13 cellular contexts compared by ENCODE assay signal in the genomic region with DNA sequence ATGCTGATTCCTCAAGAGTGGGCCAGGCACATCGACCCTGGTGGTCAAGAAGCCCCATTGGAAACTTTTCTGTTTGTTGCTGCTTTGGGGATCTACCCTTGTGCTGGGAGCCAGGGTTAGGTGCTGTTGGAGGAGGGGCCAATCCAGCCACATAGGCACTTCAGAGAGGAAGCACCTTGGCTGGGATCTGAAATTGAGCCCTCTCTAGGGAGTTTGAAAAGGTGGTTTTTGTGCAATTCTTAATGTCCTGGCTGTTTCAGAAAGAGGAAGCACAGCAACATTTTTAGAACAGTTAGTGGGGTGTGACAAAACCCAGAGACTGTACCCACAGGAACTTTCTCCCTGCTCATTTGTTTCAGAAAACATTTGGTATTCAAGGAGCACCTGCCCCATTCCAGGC. TPM values are rescaled to one million over a fixed set of nuclear protein-coding genes. Genes with fewer than 3 reads are reported as not detected.
DNase-seq lines count a peak whose midpoint lies in the region; ATAC-seq and TF ChIP-seq lines count a peak whose summit lies in the region.
"Had no signal": no experiment of that assay in that cellular context is flagged by ENCODE, and none has a peak within 500 bp of the region (broad histone marks: within the 10 kb centered on the region; RNA-seq: fewer than 3 reads in every experiment).

No MANE protein-coding gene starts in this region.

- intact Hi-C loops in stomach (cut with DNase I; ENCODE audit: low total_unique reads) = no loop called here

- H3K4me1 ChIP-seq in stomach = peaks cover 0 to 16% (median 0%) of the 10 kb centered on the region in 4 donors

- peak; percentile 77 for ATAC-seq in GM19452 (IDR thresholded peaks at IDR 0.05; ENCODE audit: unreplicated experiment)
- peak; percentile 89 for ATAC-seq in HG03060 (IDR thresholded peaks at IDR 0.05; ENCODE audit: low read depth, unreplicated experiment)
- no peak for ATAC-seq in activated CD8-positive, alpha-beta T cell treated with anti-CD3 and anti-CD28 coated beads, Interleukin-2, amount 10 ng/mL, durations not matched to agents 7 days and 5 days
- ATAC-seq: HCT116 had no signal

- TF ChIP-seq EP300 in stomach (IDR thresholded peaks at IDR 0.05) = no peak

- CTCF ChIA-PET in activated CD8-positive, alpha-beta T cell treated with anti-CD3 and anti-CD28 coated beads, Interleukin-2, amount 10 ng/mL, durations not matched to agents 7 days and 5 days (lab: Charles Lee) = no interaction called here

- H3K27me3 ChIP-seq in stomach = no peaks in the 10 kb centered on the region

- TF ChIP-seq POLR2A in stomach (IDR thresholded peaks at IDR 0.05) = no peak

- DNase-seq in GM10266 (ENCODE audit: extremely low spot score) (peak; percentile 29), NOMO-1 (lab: John Stamatoyannopoulos, UW; ENCODE audit: unreplicated experiment in 2 of 2) (peak; percentile 76 to 89), NCI-H2081 treated with DMSO at 0.1 percent for 48 hours (lab: John Stamatoyannopoulos, UW) (no peak), NCI-H510A treated with DMSO at 0.1 percent for 48 hours (lab: John Stamatoyannopoulos, UW) (no peak), stomach (no peak)
- DNase-seq in activated CD8-positive, alpha-beta T cell treated with anti-CD3 and anti-CD28 coated beads, Interleukin-2, amount 10 ng/mL, durations not matched to agents 7 days and 5 days = no peak
- DNase-seq: activated CD4-positive, alpha-beta T cell treated with anti-CD3 and anti-CD28 coated beads for 48 hours; NCI-H748 treated with DMSO at 0.1 percent for 48 hours had no signal

- WGBS in stomach, 5 donors = 44 to 70% (median 60%) methylated on average over 1 of the region's 1 CpG

- no peaks in the 10 kb centered on the region for H3K9me3 Mint-ChIP-seq in activated CD8-positive, alpha-beta T cell treated with anti-CD3 and anti-CD28 coated beads, Interleukin-2, amount 10 ng/mL, durations not matched to agents 7 days and 5 days (ENCODE audit: insufficient read depth)

- no peaks in the 10 kb centered on the region for H3K36me3 Mint-ChIP-seq in activated CD8-positive, alpha-beta T cell treated with anti-CD3 and anti-CD28 coated beads, Interleukin-2, amount 10 ng/mL, durations not matched to agents 7 days and 5 days (ENCODE audit: low read depth)
- H3K36me3 Mint-ChIP-seq: CD14-positive monocyte had no signal

- H3K4me3 Mint-ChIP-seq in activated CD8-positive, alpha-beta T cell treated with anti-CD3 and anti-CD28 coated beads, Interleukin-2, amount 10 ng/mL, durations not matched to agents 7 days and 5 days = no peak overlapping the region
- H3K4me3 Mint-ChIP-seq: CD14-positive monocyte had no signal

- no peaks in the 10 kb centered on the region for H3K36me3 ChIP-seq in stomach
- H3K36me3 ChIP-seq: cardiac muscle cell had no signal

- peaks cover 9% of the 10 kb centered on the region for H3K27me3 Mint-ChIP-seq in activated CD8-positive, alpha-beta T cell treated with anti-CD3 and anti-CD28 coated beads, Interleukin-2, amount 10 ng/mL, durations not matched to agents 7 days and 5 days (ENCODE audit: low read depth)

- H3K9me3 ChIP-seq in stomach = no peaks in the 10 kb centered on the region

- peaks cover 5% of the 10 kb centered on the region for H3K4me1 Mint-ChIP-seq in activated CD8-positive, alpha-beta T cell treated with anti-CD3 and anti-CD28 coated beads, Interleukin-2, amount 10 ng/mL, durations not matched to agents 7 days and 5 days (ENCODE audit: low read depth)

- TF ChIP-seq CTCF in GM10266 (IDR thresholded peaks at IDR 0.05; ENCODE audit: control insufficient read depth, insufficient read depth, low read depth, missing control alignments) = no peak
- TF ChIP-seq CTCF in stomach (IDR thresholded peaks at IDR 0.05) = no peak

- POLR2A ChIA-PET in activated CD8-positive, alpha-beta T cell treated with anti-CD3 and anti-CD28 coated beads, Interleukin-2, amount 10 ng/mL, durations not matched to agents 7 days and 5 days (lab: Charles Lee) = no interaction called here

- no peak overlapping the region for H3K27ac Mint-ChIP-seq in activated CD8-positive, alpha-beta T cell treated with anti-CD3 and anti-CD28 coated beads, Interleukin-2, amount 10 ng/mL, durations not matched to agents 7 days and 5 days

- H3K27ac ChIP-seq in stomach = no peak overlapping the region
- H3K27ac ChIP-seq: cardiac muscle cell had no signal

- no peak overlapping the region for H3K4me3 ChIP-seq in stomach
- H3K4me3 ChIP-seq: cardiac muscle cell had no signal

RNA-seq across cellular contexts. Expression of a gene that starts 17.2 kb away (rescaled TPM):
- 10 to 100 TPM in 2 of 5 donors, 1 to 10 TPM in 3; 1.0 to 48.2 (median 5.8) TPM for total RNA-seq in stomach
- 1 to 10 TPM; 2.0 to 4.5 (median 2.7) TPM for polyA plus RNA-seq in stomach
- total RNA-seq in activated CD8-positive, alpha-beta T cell treated with anti-CD3 and anti-CD28 coated beads, Interleukin-2, amount 10 ng/mL, durations not matched to agents 7 days and 5 days = 1 to 10 TPM; 6.3 to 6.7 TPM
- polyA plus RNA-seq: CD14-positive monocyte had no signal

Comparison
In these comparisons a context has a peak if more than half of its experiments do, and no peak if none do; other contexts are left out.
1. DNase-seq: peak in GM10266 (single experiment) and NOMO-1 (2 of 2); none in NCI-H2081 treated with DMSO at 0.1 percent for 48 hours (single experiment), NCI-H510A treated with DMSO at 0.1 percent for 48 hours (single experiment), stomach (single experiment) and activated CD8-positive, alpha-beta T cell treated with anti-CD3 and anti-CD28 coated beads, Interleukin-2, amount 10 ng/mL, durations not matched to agents 7 days and 5 days (single experiment).